ENCODE assay signal across 16 cellular contexts in the genomic region with DNA sequence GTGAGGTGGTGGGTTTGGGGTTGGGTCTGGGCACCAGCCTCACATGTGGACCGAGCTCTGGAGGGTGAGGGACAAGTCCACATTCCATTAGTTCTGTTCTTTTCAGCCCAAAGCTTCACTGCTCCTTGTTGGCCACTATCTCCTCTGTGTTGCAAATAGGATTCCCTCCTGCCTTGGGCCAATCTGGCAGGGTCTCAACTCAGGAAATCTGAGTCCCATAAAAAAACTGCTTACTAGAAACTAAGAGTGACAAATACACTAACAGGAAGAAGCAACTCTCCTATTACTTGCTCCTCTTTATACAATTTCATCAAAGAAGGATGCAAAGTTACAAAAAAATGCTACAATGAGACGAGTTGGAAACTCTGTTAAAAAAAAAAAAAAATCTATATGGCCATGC.
"Had no signal": no experiment of that assay in that cellular context is flagged by ENCODE, and none has a peak within 500 bp of the region (broad histone marks: within the 10 kb centered on the region; RNA-seq: fewer than 3 reads in every experiment).

No MANE protein-coding gene starts in this region.

- H3K4me2 ChIP-seq: smooth muscle cell had no signal

- ATAC-seq: activated T-cell treated with anti-CD3 and anti-CD28 coated beads, Interleukin-2, amount 50 U/mL, for 72 hours; right lobe of liver had no signal

- H3K4me3 ChIP-seq: ascending aorta, breast epithelium, right lobe of liver, smooth muscle cell, suprapubic skin had no signal

- H3K36me3 ChIP-seq: ascending aorta, breast epithelium, right lobe of liver had no signal

- H3K4me1 ChIP-seq: ascending aorta, breast epithelium, right lobe of liver, suprapubic skin had no signal

- H3K27me3 ChIP-seq: ascending aorta, breast epithelium, right lobe of liver, suprapubic skin had no signal

- DNase-seq: activated CD4-positive, alpha-beta T cell treated with anti-CD3 and anti-CD28 coated beads, Interleukin-2, amount 10 ng/mL, durations not matched to agents 7 days and 5 days; activated CD8-positive, alpha-beta memory T cell treated with anti-CD3 and anti-CD28 coated beads, Interleukin-2, amount 50 U/mL, for 48 hours; activated naive CD4-positive, alpha-beta T cell treated with Interleukin-2 at 50 U/mL for 16 hours; activated T-cell treated with anti-CD3 and anti-CD28 coated beads, Interleukin-2, amount 50 U/mL, for 72 hours; cerebellar nuclear complex; effector CD8-positive, alpha-beta T cell; foreskin melanocyte; head of caudate nucleus; kidney glomerular epithelial cell; right lobe of liver; stimulated activated CD4-positive, alpha-beta T cell treated with anti-CD3 and anti-CD28 coated beads, Interleukin-4, amount 100 ng/mL, for 4 hours; stimulated activated CD8-positive, alpha-beta memory T cell treated with anti-CD3 and anti-CD28 coated beads, Interleukin-4, amount 100 ng/mL, for 48 hours had no signal

- H3K27ac ChIP-seq: ascending aorta, breast epithelium, right lobe of liver, suprapubic skin had no signal

- H3K9me3 ChIP-seq: ascending aorta, breast epithelium, right lobe of liver, suprapubic skin had no signal
